Comparison of ENCODE assay signal across 14 cellular contexts in genomic region chr20:42018979-42019378, GRCh38.
DNase-seq lines count a peak whose midpoint lies in the region; ATAC-seq, FAIRE-seq and TF ChIP-seq lines count a peak whose summit lies in the region.
"Had no signal": no experiment of that assay in that cellular context is flagged by ENCODE, and none has a peak within 500 bp of the region (broad histone marks: within the 10 kb centered on the region; RNA-seq: fewer than 3 reads in every experiment).

No MANE protein-coding gene starts in this region.

- H3K4me3 Mint-ChIP-seq in stimulated activated effector memory CD8-positive, alpha-beta T cell treated with anti-CD3 and anti-CD28 coated beads, Interleukin-12 subunit alpha, Interleukin-12 subunit beta, amount 100 ng/mL, for 72 hours: no peak overlapping the region
- H3K4me3 Mint-ChIP-seq: activated naive CD4-positive, alpha-beta T cell treated with anti-CD3 and anti-CD28 coated beads, Interleukin-2, amount 50 U/mL, for 24 hours; GM23338 had no signal

- no peak overlapping the region for H2AFZ ChIP-seq in DND-41 (ENCODE audit: low read depth, low read length)
- H2AFZ ChIP-seq: GM23338 had no signal

- H3K9ac ChIP-seq in DND-41 (ENCODE audit: low read depth, low read length) (no peak overlapping the region), kidney (ENCODE audit: low read length in 2 of 2) (no peak overlapping the region)

- DNase-seq in DND-41: no peak
- no peak for DNase-seq in GM13976 (ENCODE audit: low spot score)
- DNase-seq in Panc1 (ENCODE audit: low read depth, low spot score): no peak
- no peak for DNase-seq in kidney
- DNase-seq in MV-4-11 (lab: John Stamatoyannopoulos, UW): no peak
- DNase-seq in NK-92 treated with Interleukin-12 subunit alpha and Interleukin-12 subunit beta, amount 100 ng/mL, for 24 hours (lab: John Stamatoyannopoulos, UW): no peak
- DNase-seq in NCI-H1694 (lab: John Stamatoyannopoulos, UW): no peak
- DNase-seq in stimulated activated effector memory CD8-positive, alpha-beta T cell treated with anti-CD3 and anti-CD28 coated beads, Interleukin-12 subunit alpha, Interleukin-12 subunit beta, amount 100 ng/mL, for 72 hours (ENCODE audit: low spot score in 2 of 2): no peak
- DNase-seq: NCI-H187, upper lobe of right lung had no signal

- peak; percentile 49 for TF ChIP-seq CTCF in DND-41 (IDR thresholded peaks at IDR 0.05; ENCODE audit: borderline replicate concordance, extremely low read depth, low read length, poor library complexity, severe bottlenecking)
- TF ChIP-seq CTCF in GM13976 (IDR thresholded peaks at IDR 0.05; ENCODE audit: borderline replicate concordance, control extremely low read depth, extremely low read depth, insufficient read depth, missing control alignments): peak; percentile 11
- peak; percentile 33; the same call in 1 of the 2 replicates for TF ChIP-seq CTCF in Panc1 (IDR thresholded peaks at IDR 0.05)
- peak; percentile 7 for TF ChIP-seq CTCF in kidney (IDR thresholded peaks at IDR 0.05; ENCODE audit: borderline replicate concordance, extremely low read depth, insufficient read depth)

- no peaks in the 10 kb centered on the region for H3K36me3 ChIP-seq in DND-41 (ENCODE audit: insufficient read depth, low read length)
- H3K36me3 ChIP-seq in Panc1 (ENCODE audit: control insufficient read depth, insufficient read depth, low read length): no peaks in the 10 kb centered on the region
- no peaks in the 10 kb centered on the region for H3K36me3 ChIP-seq in kidney (ENCODE audit: control insufficient read depth in 1 of 2, insufficient read depth in 2 of 2, low read length in 2 of 2)
- H3K36me3 ChIP-seq: upper lobe of right lung had no signal

- CTCF ChIA-PET in Panc1 (lab: Charles Lee): no interaction called here

- no peaks in the 10 kb centered on the region for H4K20me1 ChIP-seq in DND-41 (ENCODE audit: insufficient read depth, low read length)

- H3K27ac ChIP-seq in DND-41 (ENCODE audit: low read length): no peak overlapping the region
- H3K27ac ChIP-seq in Panc1 (ENCODE audit: low read length): no peak overlapping the region
- H3K27ac ChIP-seq in kidney (ENCODE audit: low read depth in 2 of 2, low read length in 2 of 2): no peak overlapping the region
- H3K27ac ChIP-seq: upper lobe of right lung had no signal

- peaks cover 15% of the 10 kb centered on the region for H3K9me3 Mint-ChIP-seq in stimulated activated effector memory CD8-positive, alpha-beta T cell treated with anti-CD3 and anti-CD28 coated beads, Interleukin-12 subunit alpha, Interleukin-12 subunit beta, amount 100 ng/mL, for 72 hours

- BruUV-seq in Panc1 (replicated peaks; lab: Mats Ljungman, UMichigan): no TSS peak

- no peaks in the 10 kb centered on the region for H3K4me1 ChIP-seq in DND-41 (ENCODE audit: insufficient read depth, low read length)
- H3K4me1 ChIP-seq in Panc1 (ENCODE audit: control insufficient read depth, insufficient read depth, low read length): no peaks in the 10 kb centered on the region
- no peaks in the 10 kb centered on the region for H3K4me1 ChIP-seq in kidney (ENCODE audit: control insufficient read depth in 1 of 2, insufficient read depth in 1 of 2, low read depth in 1 of 2, low read length in 2 of 2)
- H3K4me1 ChIP-seq: upper lobe of right lung had no signal

- no peaks in the 10 kb centered on the region for H3K27me3 ChIP-seq in DND-41 (ENCODE audit: insufficient read depth, low read length, poor library complexity)
- no peaks in the 10 kb centered on the region for H3K27me3 ChIP-seq in Panc1 (ENCODE audit: control insufficient read depth, insufficient read depth, low read length)
- H3K27me3 ChIP-seq: upper lobe of right lung had no signal

- in situ Hi-C loops in GM13976 (cut with MboI; ENCODE audit: low sequenced_read_pairs, unreplicated experiment) (no loop called here), Panc1 (cut with HindIII; ENCODE audit: low pct_unique_long_range_greater_than_20kb, low sequenced_read_pairs) (no loop called here)

- no peak overlapping the region for H3K27ac Mint-ChIP-seq in stimulated activated effector memory CD8-positive, alpha-beta T cell treated with anti-CD3 and anti-CD28 coated beads, Interleukin-12 subunit alpha, Interleukin-12 subunit beta, amount 100 ng/mL, for 72 hours
- H3K27ac Mint-ChIP-seq: activated naive CD4-positive, alpha-beta T cell treated with anti-CD3 and anti-CD28 coated beads, Interleukin-2, amount 50 U/mL, for 24 hours; GM23338 had no signal

- FAIRE-seq in kidney (lab: Jason Lieb, UNC): no peak
- FAIRE-seq: GM12892, HTR-8/SVneo had no signal

- POLR2A ChIA-PET in Panc1 (lab: Charles Lee): no interaction called here

- ATAC-seq in DND-41 (ENCODE audit: insufficient read depth, low read depth): no peak
- no peak for ATAC-seq in Panc1
- ATAC-seq in stimulated activated effector memory CD8-positive, alpha-beta T cell treated with anti-CD3 and anti-CD28 coated beads, Interleukin-12 subunit alpha, Interleukin-12 subunit beta, amount 100 ng/mL, for 72 hours: no peak
- ATAC-seq: GM23338, upper lobe of right lung had no signal

- H3K9me3 ChIP-seq in DND-41 (ENCODE audit: insufficient read depth, low read length, severe bottlenecking) (no peaks in the 10 kb centered on the region), Panc1 (ENCODE audit: control insufficient read depth, insufficient read depth, low read depth, low read length) (no peaks in the 10 kb centered on the region), kidney (ENCODE audit: control insufficient read depth in 1 of 2, low read length in 2 of 2) (no peaks in the 10 kb centered on the region)
- H3K9me3 ChIP-seq: upper lobe of right lung had no signal

- no peaks in the 10 kb centered on the region for H3K36me3 Mint-ChIP-seq in stimulated activated effector memory CD8-positive, alpha-beta T cell treated with anti-CD3 and anti-CD28 coated beads, Interleukin-12 subunit alpha, Interleukin-12 subunit beta, amount 100 ng/mL, for 72 hours
- H3K36me3 Mint-ChIP-seq: activated naive CD4-positive, alpha-beta T cell treated with anti-CD3 and anti-CD28 coated beads, Interleukin-2, amount 50 U/mL, for 24 hours had no signal

- H3K79me2 ChIP-seq in DND-41 (ENCODE audit: insufficient read depth, low read length): no peaks in the 10 kb centered on the region

- no peak overlapping the region for H3K4me2 ChIP-seq in DND-41 (ENCODE audit: insufficient read depth, low read length)
- H3K4me2 ChIP-seq: GM23338 had no signal

- no peaks in the 10 kb centered on the region for H3K4me1 Mint-ChIP-seq in stimulated activated effector memory CD8-positive, alpha-beta T cell treated with anti-CD3 and anti-CD28 coated beads, Interleukin-12 subunit alpha, Interleukin-12 subunit beta, amount 100 ng/mL, for 72 hours
- H3K4me1 Mint-ChIP-seq: activated naive CD4-positive, alpha-beta T cell treated with anti-CD3 and anti-CD28 coated beads, Interleukin-2, amount 50 U/mL, for 24 hours; GM23338 had no signal

- intact Hi-C loops in Panc1 (cut with micrococcal nuclease; ENCODE audit: unreplicated experiment) (no loop called here), kidney (cut with DNase I) (no loop called here)

- no peak overlapping the region for H3K4me3 ChIP-seq in DND-41 (ENCODE audit: low read depth in 1 of 2, low read length in 2 of 2)
- H3K4me3 ChIP-seq in Panc1 (ENCODE audit: low read depth in 2 of 2, low read length in 2 of 2): no peak overlapping the region
- no peak overlapping the region for H3K4me3 ChIP-seq in kidney (ENCODE audit: low read length in 2 of 2)
- H3K4me3 ChIP-seq: GM23338, upper lobe of right lung had no signal
